ENCODE assay signal across 21 cellular contexts in genomic region chrX:37047776-37048175, GRCh38. TPM values are rescaled to one million over a fixed set of nuclear protein-coding genes. Genes with fewer than 3 reads are reported as not detected.
DNase-seq lines count a peak whose midpoint lies in the region; ATAC-seq, FAIRE-seq and TF ChIP-seq lines count a peak whose summit lies in the region.
"Had no signal": no experiment of that assay in that cellular context is flagged by ENCODE, and none has a peak within 500 bp of the region (broad histone marks: within the 10 kb centered on the region; RNA-seq: fewer than 3 reads in every experiment).

No MANE protein-coding gene starts in this region.

- H3K27ac Mint-ChIP-seq in astrocyte (ENCODE audit: unreplicated experiment) (no peak overlapping the region), endothelial cell (ENCODE audit: unreplicated experiment) (no peak overlapping the region)
- H3K27ac Mint-ChIP-seq: CD14-positive monocyte; CD4-positive, alpha-beta memory T cell had no signal

- H3K79me2 ChIP-seq in astrocyte (ENCODE audit: insufficient read depth, low read length), result no peaks in the 10 kb centered on the region

- H3K36me3 Mint-ChIP-seq in astrocyte (ENCODE audit: low read depth, unreplicated experiment), result no peaks in the 10 kb centered on the region
- H3K36me3 Mint-ChIP-seq in endothelial cell (ENCODE audit: low read depth, unreplicated experiment), result no peaks in the 10 kb centered on the region
- H3K36me3 Mint-ChIP-seq: CD14-positive monocyte; CD4-positive, alpha-beta memory T cell had no signal

- H3K36me3 ChIP-seq in astrocyte (ENCODE audit: insufficient read depth, low read length), result no peaks in the 10 kb centered on the region
- H3K36me3 ChIP-seq: BLaER1, HAP-1 had no signal

- H3K9me3 ChIP-seq in astrocyte (ENCODE audit: insufficient read depth, low read depth, low read length), result no peaks in the 10 kb centered on the region
- H3K9me3 ChIP-seq: HAP-1 had no signal

- FAIRE-seq in astrocyte (lab: Jason Lieb, UNC), result peak; percentile 34
- FAIRE-seq: A204.1, GM12892, HTR-8/SVneo, K562 had no signal

- H3K27me3 Mint-ChIP-seq in astrocyte (ENCODE audit: low read depth, unreplicated experiment) (peaks cover 2% of the 10 kb centered on the region), endothelial cell (ENCODE audit: unreplicated experiment) (no peaks in the 10 kb centered on the region)
- H3K27me3 Mint-ChIP-seq: CD4-positive, alpha-beta memory T cell had no signal

- H3K4me1 ChIP-seq in astrocyte (ENCODE audit: insufficient read depth, low read length), result no peaks in the 10 kb centered on the region
- H3K4me1 ChIP-seq: BLaER1, HAP-1 had no signal

- H2AFZ ChIP-seq in astrocyte (ENCODE audit: low read depth, low read length), result no peak overlapping the region
- H2AFZ ChIP-seq: GM23248 had no signal

- intact Hi-C loops in posterior vena cava (cut with DNase I), result no loop called here

- no peak for DNase-seq in astrocyte (ENCODE audit: low read depth)
- no peak for DNase-seq in endothelial cell (ENCODE audit: low spot score)
- no peak for DNase-seq in posterior vena cava (ENCODE audit: low spot score)
- DNase-seq in activated naive CD4-positive, alpha-beta T cell treated with anti-CD3 and anti-CD28 coated beads, Interleukin-2, amount 50 U/mL, for 16 hours, result no peak
- DNase-seq: ACHN; CD4-positive, alpha-beta memory T cell; DMS79 treated with DMSO at 0.1 percent for 48 hours; GF-D8; GM23248; IMR-90 had no signal

- H3K4me1 Mint-ChIP-seq in astrocyte (ENCODE audit: low read depth, unreplicated experiment), result no peaks in the 10 kb centered on the region
- no peaks in the 10 kb centered on the region for H3K4me1 Mint-ChIP-seq in endothelial cell (ENCODE audit: unreplicated experiment)
- H3K4me1 Mint-ChIP-seq: CD14-positive monocyte; CD4-positive, alpha-beta memory T cell had no signal

- peak; percentile 54 for ATAC-seq in GM18508 (IDR thresholded peaks at IDR 0.05; ENCODE audit: insufficient read depth, unreplicated experiment)
- peak; percentile 51 for ATAC-seq in GM21723 (IDR thresholded peaks at IDR 0.05; ENCODE audit: unreplicated experiment)
- no peak for ATAC-seq in HG02588 (IDR thresholded peaks at IDR 0.05; ENCODE audit: unreplicated experiment)
- ATAC-seq: K562 had no signal

- H3K9me3 Mint-ChIP-seq in astrocyte (ENCODE audit: unreplicated experiment), result peaks cover 4% of the 10 kb centered on the region
- H3K9me3 Mint-ChIP-seq in endothelial cell (ENCODE audit: unreplicated experiment), result no peaks in the 10 kb centered on the region

- H4K20me1 ChIP-seq in astrocyte (ENCODE audit: insufficient read depth, low read length), result no peaks in the 10 kb centered on the region
- H4K20me1 ChIP-seq: BLaER1 had no signal

- H3K9ac ChIP-seq in astrocyte (ENCODE audit: low read length), result no peak overlapping the region
- H3K9ac ChIP-seq: BLaER1, GM23248 had no signal

- no peak overlapping the region for H3K4me3 ChIP-seq in astrocyte (ENCODE audit: insufficient read depth, low read depth, low read length)
- H3K4me3 ChIP-seq: BLaER1, GM23248, HAP-1, K562 had no signal

- H3K4me2 ChIP-seq in astrocyte (ENCODE audit: low read length), result no peak overlapping the region
- H3K4me2 ChIP-seq: BLaER1 had no signal

- H3K4me3 Mint-ChIP-seq in astrocyte (ENCODE audit: unreplicated experiment), result no peak overlapping the region
- H3K4me3 Mint-ChIP-seq in endothelial cell (ENCODE audit: unreplicated experiment), result no peak overlapping the region
- H3K4me3 Mint-ChIP-seq: CD14-positive monocyte; CD4-positive, alpha-beta memory T cell had no signal

- no peak for TF ChIP-seq CTCF in astrocyte (IDR thresholded peaks at IDR 0.05; ENCODE audit: insufficient read depth, low read depth, low read length)
- no peak for TF ChIP-seq CTCF in endothelial cell (IDR thresholded peaks at IDR 0.05; ENCODE audit: unreplicated experiment)

- H3K27ac ChIP-seq in astrocyte (ENCODE audit: low read depth, low read length), result no peak overlapping the region
- H3K27ac ChIP-seq: BLaER1, GM23248 had no signal

- no peaks in the 10 kb centered on the region for H3K27me3 ChIP-seq in astrocyte (ENCODE audit: insufficient read depth, low read length)
- H3K27me3 ChIP-seq: BLaER1 had no signal

RNA-seq across cellular contexts. Expression of gene FAM47C, which starts 39.6 kb away (rescaled TPM):
- total RNA-seq in astrocyte (not detected in 2 replicates), endothelial cell (ENCODE audit: unreplicated experiment) (0.18 TPM), posterior vena cava (not detected)
- total RNA-seq: CD4-positive, alpha-beta memory T cell; GM23248; H4; IMR-90; K562 had no signal
